In genomic region chr2:30823452-30823851, GRCh38 we compare ENCODE assay signal across 25 cellular contexts. TPM values are rescaled to one million over a fixed set of nuclear protein-coding genes. Genes with fewer than 3 reads are reported as not detected.
A peak's percentile ranks its signal among the peaks of the same experiment; 100 is the strongest.
DNase-seq lines count a peak whose midpoint lies in the region; ATAC-seq and TF ChIP-seq lines count a peak whose summit lies in the region.
"Had no signal": no experiment of that assay in that cellular context is flagged by ENCODE, and none has a peak within 500 bp of the region (broad histone marks: within the 10 kb centered on the region; RNA-seq: fewer than 3 reads in every experiment).

No MANE protein-coding gene starts in this region.

- H3K9ac ChIP-seq in PC-3 (ENCODE audit: low read length) = no peak overlapping the region

- no peaks in the 10 kb centered on the region for H3K9me2 ChIP-seq in PC-3 (replicated peaks; ENCODE audit: low read length)

- H3K27ac ChIP-seq in osteoblast (ENCODE audit: low read depth, low read length) = no peak overlapping the region
- no peak overlapping the region for H3K27ac ChIP-seq in sigmoid colon
- H3K27ac ChIP-seq in upper lobe of right lung = no peak overlapping the region
- no peak overlapping the region for H3K27ac ChIP-seq in PC-3 (ENCODE audit: low read length)
- H3K27ac ChIP-seq: neutrophil, PC-9, right lobe of liver, SJSA1, tibial artery had no signal

- H2AFZ ChIP-seq in osteoblast (ENCODE audit: low read length) = no peak overlapping the region
- H2AFZ ChIP-seq in PC-3 (ENCODE audit: low read length) = no peak overlapping the region
- H2AFZ ChIP-seq: GM23338, PC-9 had no signal

- H3K36me3 ChIP-seq in osteoblast (ENCODE audit: insufficient read depth, low read length) = no peaks in the 10 kb centered on the region
- no peaks in the 10 kb centered on the region for H3K36me3 ChIP-seq in sigmoid colon
- no peaks in the 10 kb centered on the region for H3K36me3 ChIP-seq in upper lobe of right lung
- no peaks in the 10 kb centered on the region; the same call in 1 of the 2 replicates for H3K36me3 ChIP-seq in PC-3 (ENCODE audit: low read depth, low read length)
- H3K36me3 ChIP-seq: neutrophil, right lobe of liver, SJSA1, tibial artery had no signal

- H3K27me3 ChIP-seq in osteoblast (ENCODE audit: insufficient read depth, low read length) (no peaks in the 10 kb centered on the region), sigmoid colon (no peaks in the 10 kb centered on the region), upper lobe of right lung (no peaks in the 10 kb centered on the region), PC-3 (ENCODE audit: low read length) (peaks cover 13% of the 10 kb centered on the region)
- H3K27me3 ChIP-seq: neutrophil, right lobe of liver, SJSA1, tibial artery had no signal

- peak; percentile 29 for DNase-seq in COR-L47 (lab: John Stamatoyannopoulos, UW)
- DNase-seq in NCI-H345 (lab: John Stamatoyannopoulos, UW) = peak; percentile 85
- no peak for DNase-seq in left cardiac atrium
- DNase-seq in osteoblast (ENCODE audit: insufficient read length, low spot score, missing footprints) = peak; percentile 13
- DNase-seq in SIG-M5 (lab: John Stamatoyannopoulos, UW) = no peak
- no peak for DNase-seq in sigmoid colon
- DNase-seq in upper lobe of right lung = no peak
- DNase-seq in PC-3 = no peak
- DNase-seq: activated CD8-positive, alpha-beta T cell treated with anti-CD3 and anti-CD28 coated beads, Interleukin-2, amount 10 ng/mL, durations not matched to agents 7 days and 5 days; activated naive CD4-positive, alpha-beta T cell treated with anti-CD3 and anti-CD28 coated beads, Interleukin-2, amount 10 ng/mL, durations not matched to agents 7 days and 5 days; activated T-cell treated with anti-CD3 and anti-CD28 coated beads, Interleukin-2, amount 50 U/mL, for 24 hours; CD8-positive, alpha-beta memory T cell; islet precursor cell; KBM-7; NCI-H2029; NCI-H748 treated with DMSO at 0.1 percent for 48 hours; PC-9; right lobe of liver; tibial artery had no signal

- TF ChIP-seq EP300 in sigmoid colon (IDR thresholded peaks at IDR 0.05) = no peak

- no peak overlapping the region for H3K4me3 ChIP-seq in osteoblast (ENCODE audit: insufficient read depth, low read length)
- no peak overlapping the region for H3K4me3 ChIP-seq in sigmoid colon
- no peak overlapping the region for H3K4me3 ChIP-seq in upper lobe of right lung
- no peak overlapping the region for H3K4me3 ChIP-seq in PC-3 (ENCODE audit: low read length)
- H3K4me3 ChIP-seq: GM23338, PC-9, right lobe of liver, SJSA1, tibial artery had no signal

- H3K4me2 ChIP-seq in osteoblast (ENCODE audit: insufficient read depth, low read length) (no peak overlapping the region), PC-3 (ENCODE audit: low read length) (no peak overlapping the region)
- H3K4me2 ChIP-seq: GM23338, PC-9 had no signal

- CTCF ChIA-PET in PC-3 (lab: Charles Lee) = no interaction called here

- BruUV-seq in PC-3 (replicated peaks; lab: Mats Ljungman, UMichigan) = no TSS peak

- H4K20me1 ChIP-seq in osteoblast (ENCODE audit: insufficient read depth, low read length) (no peaks in the 10 kb centered on the region), PC-3 (ENCODE audit: low read length) (no peaks in the 10 kb centered on the region)

- no peak for TF ChIP-seq POLR2A in sigmoid colon (IDR thresholded peaks at IDR 0.05)

- POLR2A ChIA-PET in PC-3 (lab: Charles Lee; ENCODE audit: unreplicated experiment) = no interaction called here

- 87 to 91% methylated on average over 9 of the region's 9 CpGs for WGBS in sigmoid colon, 2 donors

- no peaks in the 10 kb centered on the region for H3K9me3 ChIP-seq in osteoblast (ENCODE audit: low read depth, low read length)
- H3K9me3 ChIP-seq in sigmoid colon = no peaks in the 10 kb centered on the region
- no peaks in the 10 kb centered on the region for H3K9me3 ChIP-seq in upper lobe of right lung
- 0 out of 2 replicates have a peak, but pooled peaks cover 8% of the 10 kb centered on the region for H3K9me3 ChIP-seq in PC-3 (ENCODE audit: low read length)
- H3K9me3 ChIP-seq: neutrophil, right lobe of liver, SJSA1, tibial artery had no signal

- TF ChIP-seq CTCF in osteoblast (IDR thresholded peaks at IDR 0.05; ENCODE audit: extremely low read depth, low read depth, low read length) = no peak
- TF ChIP-seq CTCF in sigmoid colon (IDR thresholded peaks at IDR 0.05) = no peak
- TF ChIP-seq CTCF in upper lobe of right lung (IDR thresholded peaks at IDR 0.05) = no peak
- no peak for TF ChIP-seq CTCF in PC-3 (conservative IDR thresholded peaks at IDR 0.05; ENCODE audit: low read depth, low read length)

- intact Hi-C loops in left cardiac atrium (cut with DNase I) = no loop called here
- intact Hi-C loops in sigmoid colon (cut with DNase I) = no loop called here
- intact Hi-C loops in upper lobe of right lung (cut with DNase I) = no loop called here
- intact Hi-C loops in PC-3 (cut with micrococcal nuclease) = no loop called here

- H3K4me1 ChIP-seq in osteoblast (ENCODE audit: insufficient read depth, low read length) = no peaks in the 10 kb centered on the region
- H3K4me1 ChIP-seq in sigmoid colon = no peaks in the 10 kb centered on the region
- H3K4me1 ChIP-seq in upper lobe of right lung = no peaks in the 10 kb centered on the region
- no peaks in the 10 kb centered on the region for H3K4me1 ChIP-seq in PC-3 (ENCODE audit: insufficient read depth, low read length)
- H3K4me1 ChIP-seq: SJSA1, tibial artery had no signal

- H3K79me2 ChIP-seq in osteoblast (ENCODE audit: insufficient read depth, low read length) (no peaks in the 10 kb centered on the region), PC-3 (ENCODE audit: low read length) (no peaks in the 10 kb centered on the region)

- ATAC-seq in left cardiac atrium = peak; percentile 58 to 77
- ATAC-seq in upper lobe of right lung = no peak
- ATAC-seq in PC-3 = no peak
- ATAC-seq: activated CD8-positive, alpha-beta T cell treated with anti-CD3 and anti-CD28 coated beads, Interleukin-2, amount 10 ng/mL, durations not matched to agents 7 days and 5 days; GM23338; right lobe of liver; stimulated activated effector memory CD8-positive, alpha-beta T cell treated with anti-CD3 and anti-CD28 coated beads, Interleukin-12 subunit alpha, Interleukin-12 subunit beta, amount 100 ng/mL, for 72 hours had no signal

- no peaks in the 10 kb centered on the region for H3F3A ChIP-seq in PC-3 (ENCODE audit: low read length, unreplicated experiment)

RNA-seq across cellular contexts. Expression of gene CAPN13, which starts 16.2 kb away (rescaled TPM):
- not detected for total RNA-seq in left cardiac atrium
- total RNA-seq in osteoblast = not detected in 2 replicates
- total RNA-seq in sigmoid colon = not detected
- polyA plus RNA-seq in sigmoid colon = 10 to 100 TPM; 11.4 to 17.3 (median 12.2) TPM
- 19.2 TPM for total RNA-seq in upper lobe of right lung
- total RNA-seq in PC-3 (2014; rRNA removed) = 0.44 and 1.9 TPM in 2 replicates
- total RNA-seq: activated CD8-positive, alpha-beta T cell treated with anti-CD3 and anti-CD28 coated beads, Interleukin-2, amount 10 ng/mL, durations not matched to agents 7 days and 5 days; CD8-positive, alpha-beta memory T cell; endothelial cell of umbilical vein; SJSA1; T-helper 2 cell treated with Interferon-gamma antibody and Interleukin-4, amounts not matched to agents 100 ng/mL and 5 ng/mL, for 36 hours had no signal
- polyA plus RNA-seq: CD8-positive, alpha-beta memory T cell; endothelial cell of umbilical vein had no signal

Comparison
In these comparisons a context has a peak if more than half of its experiments do, and no peak if none do; other contexts are left out.
1. DNase-seq: peak in COR-L47 (single experiment), NCI-H345 (single experiment) and osteoblast (single experiment); none in left cardiac atrium (single experiment), SIG-M5 (single experiment), sigmoid colon (single experiment), upper lobe of right lung (single experiment) and PC-3 (single experiment).
2. ATAC-seq: peak in left cardiac atrium (2 of 2); none in upper lobe of right lung (single experiment) and PC-3 (single experiment).